In the genomic region with DNA sequence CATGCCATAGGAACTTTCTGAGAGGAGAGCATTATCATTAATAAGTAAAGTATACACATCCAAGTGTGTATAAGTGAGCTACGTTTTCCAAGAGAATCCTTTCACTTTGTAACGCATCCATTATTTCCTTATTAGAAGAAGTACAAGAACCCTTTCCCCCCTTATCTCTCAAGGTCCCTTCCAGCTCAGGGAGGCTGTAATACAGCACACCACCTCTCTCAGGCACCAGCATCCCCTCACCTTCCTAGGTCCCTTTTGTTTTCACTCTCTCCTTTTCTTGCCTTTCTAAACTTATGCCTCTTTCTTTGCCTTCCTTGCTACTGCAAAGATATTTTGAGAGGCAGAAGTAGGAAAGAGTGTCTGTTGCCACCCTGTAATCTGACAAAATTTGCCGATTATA, we compare ENCODE assay signal across 24 cellular contexts.
DNase-seq lines count a peak whose midpoint lies in the region; ATAC-seq, FAIRE-seq and TF ChIP-seq lines count a peak whose summit lies in the region.
"Had no signal": no experiment of that assay in that cellular context is flagged by ENCODE, and none has a peak within 500 bp of the region (broad histone marks: within the 10 kb centered on the region; RNA-seq: fewer than 3 reads in every experiment).

No MANE protein-coding gene starts in this region.

- no peak for DNase-seq in A673 (ENCODE audit: low spot score)
- DNase-seq in SK-N-MC (ENCODE audit: low read depth, low spot score) = no peak
- DNase-seq in endothelial cell of umbilical vein (ENCODE audit: low read depth, low spot score) = peak; percentile 51
- DNase-seq in natural killer cell = no peak
- no peak for DNase-seq in heart right ventricle
- no peak for DNase-seq in thyroid gland
- no peak for DNase-seq in transverse colon
- DNase-seq: ACHN; CD4-positive, CD25-positive, alpha-beta regulatory T cell; DMS53; MG63; NCI-H2029; NCI-H446 treated with DMSO at 0.1 percent for 48 hours; NCI-H526; NCI-H82; NK-92 treated with Interleukin-12 subunit alpha and Interleukin-12 subunit beta, amount 100 ng/mL, for 24 hours; PC-9 had no signal

- no peaks in the 10 kb centered on the region for H3K36me3 Mint-ChIP-seq in natural killer cell
- H3K36me3 Mint-ChIP-seq: CD4-positive, CD25-positive, alpha-beta regulatory T cell had no signal

- H2AFZ ChIP-seq in endothelial cell of umbilical vein (ENCODE audit: low read depth, low read length) = peak overlapping the region; percentile 36
- H2AFZ ChIP-seq: PC-9 had no signal

- BruUV-seq in A673 (replicated peaks; lab: Mats Ljungman, UMichigan) (no TSS peak), endothelial cell of umbilical vein (replicated peaks; lab: Mats Ljungman, UMichigan) (TSS peak; percentile 46)

- H3K9me3 Mint-ChIP-seq in natural killer cell = peaks cover 0 to 5% of the 10 kb centered on the region in 2 donors

- H3K79me2 ChIP-seq in endothelial cell of umbilical vein (ENCODE audit: control insufficient read depth, insufficient read depth, low read length) = no peaks in the 10 kb centered on the region

- no peak for ATAC-seq in natural killer cell
- no peak for ATAC-seq in GM21529 (IDR thresholded peaks at IDR 0.05; ENCODE audit: unreplicated experiment)
- no peak for ATAC-seq in heart right ventricle
- ATAC-seq: HCT116, K562, Right ventricle myocardium inferior had no signal

- no peak for TF ChIP-seq EP300 in transverse colon (IDR thresholded peaks at IDR 0.05; ENCODE audit: low read depth)

- peak overlapping the region; percentile 70 to 82 for H3K27ac Mint-ChIP-seq in natural killer cell
- H3K27ac Mint-ChIP-seq: CD4-positive, CD25-positive, alpha-beta regulatory T cell had no signal

- intact Hi-C loops in A673 (cut with micrococcal nuclease; ENCODE audit: unreplicated experiment) (no loop called here), endothelial cell of umbilical vein (cut with micrococcal nuclease) (loop anchor here (1.0 to 5.0 kb wide), 2 partner anchors 17 to 240 kb away; no protein-coding TSS in a partner anchor), natural killer cell (cut with micrococcal nuclease) (no loop called here), heart right ventricle (cut with DNase I) (loop anchor here in 1 of 10 donors (5.0 kb wide), 1 partner anchor 200 kb away; no protein-coding TSS in a partner anchor), thyroid gland (cut with DNase I) (no loop called here), transverse colon (cut with DNase I; ENCODE audit: low total_unique reads) (no loop called here)

- H3K36me3 ChIP-seq in A673 (ENCODE audit: insufficient read depth, low read length, poor library complexity, severe bottlenecking) (no peaks in the 10 kb centered on the region), SK-N-MC (ENCODE audit: insufficient read depth, low read length) (no peaks in the 10 kb centered on the region), endothelial cell of umbilical vein (ENCODE audit: control insufficient read depth in 2 of 2, extremely low read depth in 1 of 2, insufficient read depth in 2 of 2, low read length in 2 of 2) (no peaks in the 10 kb centered on the region), heart right ventricle (no peaks in the 10 kb centered on the region), thyroid gland (no peaks in the 10 kb centered on the region), transverse colon (no peaks in the 10 kb centered on the region)
- H3K36me3 ChIP-seq: MG63, SJSA1 had no signal

- CTCF ChIA-PET in A673 (lab: Charles Lee) (no interaction called here), endothelial cell of umbilical vein (lab: Charles Lee) (interaction anchor here (1.0 to 1.7 kb wide), 4 partner anchors 17 to 198 kb away, joined by 3 to 6 read pairs (median 4); no protein-coding TSS in a partner anchor)

- no peak for FAIRE-seq in endothelial cell of umbilical vein (lab: Jason Lieb, UNC)
- FAIRE-seq: H1, K562 had no signal

- dilution Hi-C loops in endothelial cell of umbilical vein (cut with MboI; ENCODE audit: extremely low pct_ligation_motif_present, low sequenced_read_pairs) = no loop called here

- TF ChIP-seq CTCF in A673 (conservative IDR thresholded peaks at IDR 0.05; ENCODE audit: low read depth, low read length) (no peak), endothelial cell of umbilical vein (IDR thresholded peaks at IDR 0.05; ENCODE audit: extremely low read depth in 1 of 2, insufficient read depth in 1 of 2, low read depth in 1 of 2, low read length in 2 of 2) (no peak), natural killer cell (IDR thresholded peaks at IDR 0.05) (no peak), heart right ventricle (IDR thresholded peaks at IDR 0.05) (no peak), thyroid gland (IDR thresholded peaks at IDR 0.05) (no peak), transverse colon (IDR thresholded peaks at IDR 0.05) (no peak)

- H3K4me3 Mint-ChIP-seq in natural killer cell = peak overlapping the region; percentile 38
- H3K4me3 Mint-ChIP-seq: CD4-positive, CD25-positive, alpha-beta regulatory T cell had no signal

- in situ Hi-C loops in transverse colon (cut with MboI; ENCODE audit: low pct_ligation_motif_present in 1 of 4, low pct_unique_long_range_greater_than_20kb in 1 of 4, low sequenced_read_pairs in 3 of 4) = no loop called here

- WGBS in heart right ventricle, 2 donors = 68 to 78% methylated on average over 3 of the region's 3 CpGs
- 80% methylated on average over 3 of the region's 3 CpGs for WGBS in thyroid gland, 2 donors
- WGBS in transverse colon (ENCODE audit: low coverage in 1 of 2), 2 donors = 73% methylated on average over 3 of the region's 3 CpGs

- peak overlapping the region; percentile 56 for H3K4me2 ChIP-seq in endothelial cell of umbilical vein (ENCODE audit: insufficient read depth, low read length)
- H3K4me2 ChIP-seq: PC-9 had no signal

- peaks cover 32 to 39% of the 10 kb centered on the region in 2 donors for H3K4me1 Mint-ChIP-seq in natural killer cell
- H3K4me1 Mint-ChIP-seq: CD4-positive, CD25-positive, alpha-beta regulatory T cell had no signal

- H3K9ac ChIP-seq in SK-N-MC (ENCODE audit: insufficient read length) (no peak overlapping the region), endothelial cell of umbilical vein (replicated peaks; ENCODE audit: extremely low read depth, insufficient read depth, low read length) (peak overlapping the region; percentile 62)

- no peaks in the 10 kb centered on the region for H3K27me3 ChIP-seq in A673 (replicated peaks; ENCODE audit: insufficient read depth, low read depth, low read length, poor library complexity)
- no peaks in the 10 kb centered on the region for H3K27me3 ChIP-seq in endothelial cell of umbilical vein (ENCODE audit: control insufficient read depth in 2 of 2, insufficient read depth in 2 of 2, low read length in 2 of 2)
- H3K27me3 ChIP-seq in heart right ventricle = no peaks in the 10 kb centered on the region
- H3K27me3 ChIP-seq in thyroid gland = no peaks in the 10 kb centered on the region
- H3K27me3 ChIP-seq in transverse colon = no peaks in the 10 kb centered on the region
- H3K27me3 ChIP-seq: MG63, SJSA1 had no signal

- H3K9me3 ChIP-seq in A673 (ENCODE audit: low read depth, low read length, poor library complexity, severe bottlenecking) = peaks cover 6% of the 10 kb centered on the region
- H3K9me3 ChIP-seq in SK-N-MC (ENCODE audit: low read depth, low read length) = no peaks in the 10 kb centered on the region
- no peaks in the 10 kb centered on the region for H3K9me3 ChIP-seq in endothelial cell of umbilical vein (replicated peaks; ENCODE audit: control insufficient read depth, insufficient read depth, low read length)
- H3K9me3 ChIP-seq in heart right ventricle = peaks cover 0 to 20% (median 0%) of the 10 kb centered on the region in 11 donors
- H3K9me3 ChIP-seq in thyroid gland = no peaks in the 10 kb centered on the region
- H3K9me3 ChIP-seq in transverse colon = peaks cover 0 to 3% of the 10 kb centered on the region in 2 donors
- H3K9me3 ChIP-seq: MG63, SJSA1 had no signal

- H3K4me3 ChIP-seq in A673 (ENCODE audit: low read depth, low read length, poor library complexity, severe bottlenecking) (no peak overlapping the region), SK-N-MC (no peak overlapping the region), endothelial cell of umbilical vein (replicated peaks in 1 of 3; ENCODE audit: insufficient read depth in 1 of 3, low read depth in 1 of 3, low read length in 3 of 3) (no peak overlapping the region), heart right ventricle (no peak overlapping the region), thyroid gland (replicated peaks in 1 of 3) (no peak overlapping the region), transverse colon (no peak overlapping the region)
- H3K4me3 ChIP-seq: K562, MG63, PC-9, SJSA1 had no signal

- TF ChIP-seq POLR2A in endothelial cell of umbilical vein (IDR thresholded peaks at IDR 0.05; ENCODE audit: low read depth, low read length) = no peak
- no peak for TF ChIP-seq POLR2A in thyroid gland (IDR thresholded peaks at IDR 0.05)
- TF ChIP-seq POLR2A in transverse colon (IDR thresholded peaks at IDR 0.05) = no peak

- H3K27ac ChIP-seq in A673 (ENCODE audit: low read depth, low read length, poor library complexity, severe bottlenecking) (peak overlapping the region; percentile 28), SK-N-MC (peak overlapping the region; percentile 70), endothelial cell of umbilical vein (ENCODE audit: insufficient read depth, low read depth, low read length) (peak overlapping the region; percentile 96), heart right ventricle (no peak overlapping the region), thyroid gland (no peak overlapping the region), transverse colon (no peak overlapping the region)
- H3K27ac ChIP-seq: 22Rv1, PC-9, SJSA1 had no signal

- H3K4me1 ChIP-seq in A673 (ENCODE audit: insufficient read depth, low read length, poor library complexity, severe bottlenecking) (peaks cover 20% of the 10 kb centered on the region), endothelial cell of umbilical vein (ENCODE audit: control insufficient read depth, extremely low read depth, insufficient read depth, low read length) (peaks cover 56% of the 10 kb centered on the region), heart right ventricle (peaks cover 0 to 47% (median 21%) of the 10 kb centered on the region in 9 donors), thyroid gland (no peaks in the 10 kb centered on the region), transverse colon (peaks cover 0 to 12% (median 0%) of the 10 kb centered on the region in 4 donors)
- H3K4me1 ChIP-seq: SJSA1 had no signal

- no peaks in the 10 kb centered on the region for H3K27me3 Mint-ChIP-seq in natural killer cell (ENCODE audit: low read depth in 2 of 2)
- H3K27me3 Mint-ChIP-seq: CD4-positive, CD25-positive, alpha-beta regulatory T cell had no signal

- POLR2A ChIA-PET in A673 (lab: Charles Lee; ENCODE audit: low non-redundant PET) (no interaction called here), endothelial cell of umbilical vein (lab: Charles Lee) (no interaction called here)

- no peaks in the 10 kb centered on the region for H4K20me1 ChIP-seq in endothelial cell of umbilical vein (replicated peaks; ENCODE audit: control insufficient read depth, extremely low read depth, insufficient read depth, low read length)

- H3K9me1 ChIP-seq in endothelial cell of umbilical vein (replicated peaks; ENCODE audit: control insufficient read depth, extremely low read depth, insufficient read depth, low read length) = no peaks in the 10 kb centered on the region

TF ChIP-seq in endothelial cell of umbilical vein, 7 proteins besides CTCF, POLR2A, EP300 and RAD21 (continues in another document):
- no peak for TF ChIP-seq MYC (IDR thresholded peaks at IDR 0.05; ENCODE audit: low read depth, low read length)
- no peak for TF ChIP-seq FOS (IDR thresholded peaks at IDR 0.05; ENCODE audit: borderline replicate concordance, insufficient read depth, low read length)

Comparison
In these comparisons a context has a peak if more than half of its experiments do, and no peak if none do; other contexts are left out.
1. H3K27ac ChIP-seq: peak in A673 (single experiment), SK-N-MC (single experiment) and endothelial cell of umbilical vein (single experiment); none in heart right ventricle (0 of 10), thyroid gland (0 of 3) and transverse colon (0 of 4).